In the genomic region with DNA sequence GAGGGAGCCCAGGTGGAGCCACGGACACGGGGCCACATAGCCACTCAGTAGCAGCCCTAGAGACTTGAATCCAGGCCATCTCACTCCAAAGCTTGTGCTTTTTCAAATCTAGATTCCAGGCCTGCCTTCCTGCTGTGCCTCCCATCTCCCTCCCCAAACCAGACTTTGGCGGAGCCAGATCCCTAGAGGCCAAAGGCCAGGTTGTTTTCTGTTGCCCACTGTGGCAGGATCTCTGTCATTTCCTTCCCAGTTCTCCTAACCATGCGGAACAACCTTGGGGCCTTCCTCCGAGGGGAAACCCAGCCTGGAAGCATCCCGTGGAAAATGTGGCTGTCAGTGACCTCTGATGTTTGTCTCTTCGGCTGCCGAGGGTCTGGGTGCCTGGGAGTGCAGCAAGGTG, we compare ENCODE assay signal across 17 cellular contexts. TPM values are rescaled to one million over a fixed set of nuclear protein-coding genes. Genes with fewer than 3 reads are reported as not detected.
DNase-seq lines count a peak whose midpoint lies in the region; ATAC-seq, FAIRE-seq and TF ChIP-seq lines count a peak whose summit lies in the region.
"Had no signal": no experiment of that assay in that cellular context is flagged by ENCODE, and none has a peak within 500 bp of the region (broad histone marks: within the 10 kb centered on the region; RNA-seq: fewer than 3 reads in every experiment).

No MANE protein-coding gene starts in this region.

- no peaks in the 10 kb centered on the region for H3K9me3 ChIP-seq in right atrium auricular region
- H3K9me3 ChIP-seq in gastrocnemius medialis: no peaks in the 10 kb centered on the region

- POLR2A ChIA-PET in RWPE1 (lab: Yijun Ruan, JAX; ENCODE audit: low non-redundant PET): no interaction called here

- ATAC-seq in gastrocnemius medialis: peak; percentile 29 to 46
- ATAC-seq: activated CD8-positive, alpha-beta memory T cell treated with anti-CD3 and anti-CD28 coated beads, Interleukin-2, amount 10 ng/mL, durations not matched to agents 7 days and 5 days had no signal

- in situ Hi-C loops in gastrocnemius medialis (cut with MboI; ENCODE audit: low sequenced_read_pairs in 4 of 4): loop anchor here in 2 of 4 donors (10.0 to 25.0 kb wide), 2 partner anchors 49 to 246 kb away; partner anchors contain the start of gene RBM22 (in 2 of the 2)

- TF ChIP-seq POLR2A in gastrocnemius medialis (IDR thresholded peaks at IDR 0.05) (no peak), GM12892 (IDR thresholded peaks at IDR 0.05; ENCODE audit: low read depth, low read length) (no peak)

- intact Hi-C loops in gastrocnemius medialis (cut with DNase I; ENCODE audit: low total_unique reads): no loop called here

- peaks cover 0 to 18% of the 10 kb centered on the region in 2 donors for H3K4me1 ChIP-seq in right atrium auricular region
- peaks cover 15 to 24% of the 10 kb centered on the region in 2 donors for H3K4me1 ChIP-seq in gastrocnemius medialis

- no peak for TF ChIP-seq CTCF in RWPE1 (conservative IDR thresholded peaks at IDR 0.05; ENCODE audit: low read depth)
- TF ChIP-seq CTCF in right atrium auricular region (IDR thresholded peaks at IDR 0.05): no peak
- no peak for TF ChIP-seq CTCF in gastrocnemius medialis (IDR thresholded peaks at IDR 0.05 in 4 of 5, conservative IDR thresholded peaks at IDR 0.05 in 1 of 5)

- H3K4me3 ChIP-seq in right atrium auricular region (no peak overlapping the region), gastrocnemius medialis (no peak overlapping the region)

- no peak for DNase-seq in RWPE1 (ENCODE audit: low spot score)
- no peak for DNase-seq in right atrium auricular region (ENCODE audit: low spot score)
- DNase-seq in gastrocnemius medialis: no peak
- no peak for DNase-seq in GM12892 (ENCODE audit: insufficient read length)
- no peak for DNase-seq in ureter (ENCODE audit: low spot score)
- no peak for DNase-seq in NCI-H2107 (lab: John Stamatoyannopoulos, UW)
- DNase-seq: activated CD4-positive, CD25-positive, alpha-beta regulatory T cell treated with anti-CD3 and anti-CD28 coated beads, Interleukin-2, amount 50 U/mL, for 72 hours; activated CD8-positive, alpha-beta memory T cell treated with anti-CD3 and anti-CD28 coated beads, Interleukin-2, amount 10 ng/mL, durations not matched to agents 7 days and 5 days; activated effector memory CD4-positive, alpha-beta T cell treated with Interleukin-2 at 50 U/mL for 16 hours; amygdala; COR-L47; NCI-H187 treated with DMSO at 0.1 percent for 48 hours; NCI-H446 treated with DMSO at 0.1 percent for 48 hours; SIG-M5; stimulated activated CD4-positive, alpha-beta T cell treated with anti-CD3 and anti-CD28 coated beads, Interleukin-1b, Interleukin-23, amount 100 ng/mL, for 48 hours had no signal

- H3K27ac ChIP-seq in RWPE1 (peak overlapping the region; percentile 21; the same call in 1 of the 2 replicates), right atrium auricular region (peak overlapping the region; percentile 37 to 48), gastrocnemius medialis (peak overlapping the region in 3 of 4 donors; percentile 65 to 73 (median 68))

- CTCF ChIA-PET in RWPE1 (lab: Yijun Ruan, JAX): interaction anchor here (0.6 to 1.0 kb wide), 3 partner anchors 21 to 809 kb away, joined by 3 to 6 read pairs (median 3); no protein-coding TSS in a partner anchor

- H3K36me3 ChIP-seq in right atrium auricular region (no peaks in the 10 kb centered on the region), gastrocnemius medialis (no peaks in the 10 kb centered on the region)

- H3K27me3 ChIP-seq in right atrium auricular region (no peaks in the 10 kb centered on the region), gastrocnemius medialis (no peaks in the 10 kb centered on the region)

- FAIRE-seq in GM12892 (lab: Jason Lieb, UNC): no peak
- FAIRE-seq: frontal cortex had no signal

RNA-seq across cellular contexts. Expression of gene RPS14, which starts 16.4 kb away (rescaled TPM):
- total RNA-seq in right atrium auricular region (1,000 to 10,000 TPM; 1,334 to 2,461 TPM), gastrocnemius medialis (1,000 to 10,000 TPM; 1,865 to 2,215 (median 2,024) TPM), ureter (2,344 TPM)
- 4,425 TPM for polyA plus RNA-seq in GM12892 (2012; ENCODE audit: missing spikeins)

RNA-seq across cellular contexts. Expression of gene NDST1, which starts 42.0 kb away (rescaled TPM):
- 10 to 100 TPM; 81.4 to 91.8 TPM for total RNA-seq in right atrium auricular region
- total RNA-seq in gastrocnemius medialis: 10 to 100 TPM; 36.1 to 70.5 (median 50.5) TPM
- polyA plus RNA-seq in GM12892 (2012; ENCODE audit: missing spikeins): 6.3 TPM
- 54.3 TPM for total RNA-seq in ureter

RNA-seq across cellular contexts. Expression of gene CD74, which starts 53.2 kb away (rescaled TPM):
- total RNA-seq in right atrium auricular region (100 to 1,000 TPM; 268 to 424 TPM), gastrocnemius medialis (100 to 1,000 TPM; 123 to 291 (median 160) TPM), ureter (1,068 TPM)
- 2,617 TPM for polyA plus RNA-seq in GM12892 (2012; ENCODE audit: missing spikeins)
- polyA plus RNA-seq: neural cell had no signal
